Comparison of ENCODE assay signal across 35 cellular contexts in the genomic region with DNA sequence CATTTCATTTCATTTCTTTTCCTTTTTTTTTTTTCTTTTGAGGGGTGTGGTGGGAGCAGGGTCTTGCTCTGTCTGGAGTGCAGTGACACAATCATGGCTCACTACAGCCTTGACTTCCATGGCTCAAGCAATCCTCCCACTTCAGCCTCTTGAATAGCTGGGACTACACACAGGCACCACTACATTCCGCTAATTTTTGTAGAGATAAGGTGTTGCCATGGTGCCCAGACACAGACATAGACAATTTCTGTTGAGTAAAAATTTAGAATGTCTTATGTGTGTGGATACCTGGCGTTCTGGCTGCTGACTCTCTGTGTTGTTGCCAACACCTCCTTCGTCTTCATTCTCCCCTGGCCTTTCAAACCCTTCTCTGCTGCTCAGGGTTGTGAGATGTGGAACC. TPM values are rescaled to one million over a fixed set of nuclear protein-coding genes. Genes with fewer than 3 reads are reported as not detected.
"Had no signal": no experiment of that assay in that cellular context is flagged by ENCODE, and none has a peak within 500 bp of the region (broad histone marks: within the 10 kb centered on the region; RNA-seq: fewer than 3 reads in every experiment).

No MANE protein-coding gene starts in this region.

- H3K27ac ChIP-seq: breast epithelium, heart right ventricle, left lung, lower lobe of right lung, ovary, prostate gland, skin epidermis, thoracic aorta, vagina, WERI-Rb-1 had no signal

- H3K9me3 ChIP-seq: breast epithelium, heart right ventricle, left lung, lower lobe of right lung, ovary, prostate gland, thoracic aorta, vagina had no signal

- H3K4me3 ChIP-seq: breast epithelium, heart right ventricle, left lung, lower lobe of right lung, ovary, prostate gland, skin epidermis, thoracic aorta, vagina had no signal

- H3K27ac Mint-ChIP-seq: activated naive CD8-positive, alpha-beta T cell treated with anti-CD3 and anti-CD28 coated beads, Interleukin-2, amount 50 U/mL, for 24 hours; dendritic cell treated with granulocyte-macrophage colony-stimulating factor and Interleukin-4, amounts not matched to agents 40 ng/mL and 50 ng/mL, for 4 days; endodermal cell; nephron; stimulated activated naive CD8-positive, alpha-beta T cell treated with anti-CD3 and anti-CD28 coated beads, Interleukin-15, Interleukin-2, amounts not matched to agents 100 ng/mL and 50 ng/mL, for 24 hours; T-helper 1 cell treated with Interleukin-12 subunit alpha and Interleukin-12 subunit beta and Interleukin-4 antibody, amounts not matched to agents 30 μg/mL and 1 μg/mL, for 36 hours; type B pancreatic cell had no signal

- H3K36me3 ChIP-seq: breast epithelium, heart right ventricle, left lung, lower lobe of right lung, ovary, prostate gland, thoracic aorta, vagina, WERI-Rb-1 had no signal

- DNase-seq: activated CD4-positive, alpha-beta T cell treated with anti-CD3 and anti-CD28 coated beads for 48 hours; activated CD8-positive, alpha-beta memory T cell treated with anti-CD3 and anti-CD28 coated beads for 24 hours; activated effector memory CD4-positive, alpha-beta T cell treated with Interleukin-2 at 50 U/mL for 16 hours; activated naive CD4-positive, alpha-beta T cell treated with Interleukin-2 at 50 U/mL for 16 hours; activated naive CD8-positive, alpha-beta T cell treated with anti-CD3 and anti-CD28 coated beads, Interleukin-2, amount 50 U/mL, for 24 hours; central memory CD4-positive, alpha-beta T cell; endodermal cell; foreskin melanocyte; heart right ventricle; lower lobe of right lung; mesenchymal stem cell; ovary; retina; stimulated activated CD4-positive, alpha-beta T cell treated with anti-CD3 and anti-CD28 coated beads, Interleukin-12 subunit alpha, Interleukin-12 subunit beta, amount 100 ng/mL, for 4 hours; stimulated activated CD4-positive, alpha-beta T cell treated with anti-CD3 and anti-CD28 coated beads, Interleukin-4, amount 100 ng/mL, for 1 hour; T1000; WERI-Rb-1 had no signal

- H3K4me1 ChIP-seq: breast epithelium, heart right ventricle, left lung, lower lobe of right lung, prostate gland, vagina had no signal

- FAIRE-seq: islet of Langerhans had no signal

- H3K36me3 Mint-ChIP-seq: type B pancreatic cell had no signal

- H3K4me1 Mint-ChIP-seq: endodermal cell, nephron had no signal

- H3K27me3 ChIP-seq: breast epithelium, ovary, vagina had no signal

- H3K9me3 Mint-ChIP-seq: activated naive CD8-positive, alpha-beta T cell treated with anti-CD3 and anti-CD28 coated beads, Interleukin-2, amount 50 U/mL, for 24 hours; dendritic cell treated with granulocyte-macrophage colony-stimulating factor and Interleukin-4, amounts not matched to agents 40 ng/mL and 50 ng/mL, for 4 days; endodermal cell; nephron; stimulated activated naive CD8-positive, alpha-beta T cell treated with anti-CD3 and anti-CD28 coated beads, Interleukin-15, Interleukin-2, amounts not matched to agents 100 ng/mL and 50 ng/mL, for 24 hours; T-helper 1 cell treated with Interleukin-12 subunit alpha and Interleukin-12 subunit beta and Interleukin-4 antibody, amounts not matched to agents 30 μg/mL and 1 μg/mL, for 36 hours; type B pancreatic cell had no signal

- ATAC-seq: activated CD4-positive, CD25-positive, alpha-beta regulatory T cell treated with anti-CD3 and anti-CD28 coated beads, Interleukin-2, amount 50 U/mL, for 24 hours; activated naive CD8-positive, alpha-beta T cell treated with anti-CD3 and anti-CD28 coated beads, Interleukin-2, amount 50 U/mL, for 24 hours; esophagus mucosa; heart right ventricle; left lung; sciatic nerve had no signal

- H3K4me3 Mint-ChIP-seq: dendritic cell treated with granulocyte-macrophage colony-stimulating factor and Interleukin-4, amounts not matched to agents 40 ng/mL and 50 ng/mL, for 4 days; endodermal cell; nephron; stimulated activated naive CD8-positive, alpha-beta T cell treated with anti-CD3 and anti-CD28 coated beads, Interleukin-15, Interleukin-2, amounts not matched to agents 100 ng/mL and 50 ng/mL, for 24 hours; type B pancreatic cell had no signal

RNA-seq across cellular contexts. Expression of a gene that starts 54.0 kb away (rescaled TPM):
- total RNA-seq: breast epithelium, endodermal cell, esophagus mucosa, glomerular endothelial cell, heart right ventricle, left lung, lower lobe of right lung, mucosa of gallbladder, ovary, sciatic nerve, subcutaneous adipose tissue, thoracic aorta, vagina had no signal
- polyA plus RNA-seq: heart right ventricle, ovary had no signal
